In the genomic region with DNA sequence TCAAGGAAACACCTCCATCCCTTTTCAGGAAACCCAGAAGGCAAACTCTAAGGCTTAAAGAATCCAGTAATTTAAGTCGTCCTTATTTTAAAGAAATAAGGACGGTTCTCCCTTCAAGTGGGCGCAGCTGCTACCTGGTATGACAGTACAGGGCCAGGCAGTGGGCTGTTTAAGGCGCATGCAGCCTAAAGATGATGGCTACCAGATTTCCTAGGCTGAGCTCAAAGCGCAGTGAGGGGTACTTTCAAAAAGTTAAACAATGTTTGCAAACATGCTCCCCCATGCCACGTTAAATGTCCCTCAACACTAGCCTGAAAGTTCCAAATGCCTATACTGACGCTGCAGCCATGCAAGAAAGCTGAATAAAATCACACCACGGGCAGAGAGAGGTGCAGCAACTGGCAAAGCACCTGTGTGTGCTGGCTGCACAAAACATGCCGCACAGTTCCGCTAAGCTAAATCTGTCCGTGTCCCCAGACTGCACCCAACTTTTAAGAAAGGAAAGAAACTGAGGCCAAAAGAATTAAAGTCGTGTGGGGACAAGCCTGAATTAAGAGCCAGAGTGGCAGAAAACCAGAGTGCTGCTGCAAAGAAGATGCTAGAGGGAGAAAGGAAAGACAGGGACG, we compare ENCODE assay signal across 8 cellular contexts. TPM values are rescaled to one million over a fixed set of nuclear protein-coding genes. Genes with fewer than 3 reads are reported as not detected.
A peak's percentile ranks its signal among the peaks of the same experiment; 100 is the strongest.
DNase-seq lines count a peak whose midpoint lies in the region; ATAC-seq and TF ChIP-seq lines count a peak whose summit lies in the region.

No MANE protein-coding gene starts in this region.

- peaks cover 14% of the 10 kb centered on the region for H3K36me3 Mint-ChIP-seq in central memory CD8-positive, alpha-beta T cell (ENCODE audit: insufficient read depth)

- H3K9me2 ChIP-seq in PC-9 (ENCODE audit: insufficient read depth), result no peaks in the 10 kb centered on the region

- CTCF ChIA-PET in PC-9 (lab: Charles Lee), result no interaction called here

- H3K9me3 Mint-ChIP-seq in central memory CD8-positive, alpha-beta T cell, result no peaks in the 10 kb centered on the region

- TF ChIP-seq RAD21 in liver (IDR thresholded peaks at IDR 0.05), result no peak

- peak; percentile 35 for ATAC-seq in HG02885 (IDR thresholded peaks at IDR 0.05; ENCODE audit: poor library complexity, unreplicated experiment)
- peak; percentile 55 for ATAC-seq in central memory CD8-positive, alpha-beta T cell (replicated peaks; ENCODE audit: extremely low read depth, poor library complexity, severe bottlenecking)

- H3K9me3 ChIP-seq in PC-9 (ENCODE audit: insufficient read depth, low read depth) (no peaks in the 10 kb centered on the region), liver (ENCODE audit: control insufficient read depth in 4 of 4, low read length in 3 of 4) (no peaks in the 10 kb centered on the region)

- 3% methylated on average over 13 of the region's 13 CpGs for WGBS in liver

- H3K4me1 Mint-ChIP-seq in central memory CD8-positive, alpha-beta T cell, result peaks cover 42% of the 10 kb centered on the region

- POLR2A ChIA-PET in PC-9 (lab: Charles Lee; ENCODE audit: unreplicated experiment), result no interaction called here

- H3K4me3 ChIP-seq in PC-9, result peak overlapping the region; percentile 85
- H3K4me3 ChIP-seq in liver (ENCODE audit: low read depth in 1 of 3, low read length in 3 of 3), result peak overlapping the region; percentile 46 to 98 (median 75)

- H3K36me3 ChIP-seq in PC-9 (ENCODE audit: low read depth), result no peaks in the 10 kb centered on the region
- H3K36me3 ChIP-seq in liver (ENCODE audit: control insufficient read depth in 4 of 4, insufficient read depth in 3 of 4, low read depth in 1 of 4, low read length in 3 of 4), result no peaks in the 10 kb centered on the region

- peak overlapping the region; percentile 91 for H3K4me3 Mint-ChIP-seq in central memory CD8-positive, alpha-beta T cell

- BruUV-seq in PC-9 (replicated peaks; lab: Mats Ljungman, UMichigan), result no TSS peak

- H3K27me3 Mint-ChIP-seq in central memory CD8-positive, alpha-beta T cell, result no peaks in the 10 kb centered on the region

- DNase-seq in stimulated activated CD4-positive, alpha-beta T cell treated with anti-CD3 and anti-CD28 coated beads, Interleukin-2, amount 100 ng/mL, for 4 hours (ENCODE audit: low read depth), result peak; percentile 2
- DNase-seq in stimulated activated CD4-positive, alpha-beta T cell treated with anti-CD3 and anti-CD28 coated beads, Interleukin-4, amount 100 ng/mL, for 1 hour, result no peak
- DNase-seq in PC-9, result no peak
- no peak for DNase-seq in central memory CD8-positive, alpha-beta T cell (ENCODE audit: low spot score in 2 of 2)
- DNase-seq in islet precursor cell, result no peak

- H2AFZ ChIP-seq in PC-9, result peak overlapping the region; percentile 82

- H3K27me3 ChIP-seq in PC-9 (ENCODE audit: insufficient read depth, low read depth) (no peaks in the 10 kb centered on the region), liver (ENCODE audit: control insufficient read depth in 4 of 4, insufficient read depth in 4 of 4, low read length in 3 of 4) (no peaks in the 10 kb centered on the region)

- H3K27ac Mint-ChIP-seq in central memory CD8-positive, alpha-beta T cell (ENCODE audit: low read depth), result peak overlapping the region; percentile 94

- 0 out of 2 replicates have a peak, but pooled peaks cover 8% of the 10 kb centered on the region for H3K79me2 ChIP-seq in PC-9 (ENCODE audit: low read depth)

- peak overlapping the region; percentile 78 to 91 for H3K9ac ChIP-seq in liver (ENCODE audit: low read depth in 1 of 2, low read length in 2 of 2)

- H3K4me2 ChIP-seq in PC-9, result peak overlapping the region; percentile 83

- intact Hi-C loops in PC-9 (cut with micrococcal nuclease; ENCODE audit: unreplicated experiment), result loop anchor here (1.0 to 5.0 kb wide), 2 partner anchors 24 to 232 kb away; a partner anchor contains a TSS

- no peaks in the 10 kb centered on the region for H4K20me1 ChIP-seq in PC-9 (ENCODE audit: insufficient read depth)

- H3K27ac ChIP-seq in PC-9 (no peak overlapping the region), liver (ENCODE audit: low read depth in 1 of 2, low read length in 2 of 2) (peak overlapping the region; percentile 82 to 84), temporal lobe (ENCODE audit: low read depth, low read length) (peak overlapping the region; percentile 91)

- H3K4me1 ChIP-seq in PC-9 (replicated peaks; ENCODE audit: insufficient read depth) (peaks cover 9% of the 10 kb centered on the region), liver (ENCODE audit: control insufficient read depth in 4 of 4, insufficient read depth in 4 of 4, low read length in 3 of 4) (peaks cover 0 to 44% (median 27%) of the 10 kb centered on the region in 4 donors)

- H3F3A ChIP-seq in PC-9 (ENCODE audit: insufficient read depth, low read depth), result no peaks in the 10 kb centered on the region

- TF ChIP-seq CTCF in PC-9 (conservative IDR thresholded peaks at IDR 0.05) (no peak), liver (IDR thresholded peaks at IDR 0.05; ENCODE audit: low read depth, low read length, missing input control) (no peak)

TF ChIP-seq in liver, 16 proteins besides CTCF, POLR2A, EP300 and RAD21:
- TF ChIP-seq, protein P1, sequence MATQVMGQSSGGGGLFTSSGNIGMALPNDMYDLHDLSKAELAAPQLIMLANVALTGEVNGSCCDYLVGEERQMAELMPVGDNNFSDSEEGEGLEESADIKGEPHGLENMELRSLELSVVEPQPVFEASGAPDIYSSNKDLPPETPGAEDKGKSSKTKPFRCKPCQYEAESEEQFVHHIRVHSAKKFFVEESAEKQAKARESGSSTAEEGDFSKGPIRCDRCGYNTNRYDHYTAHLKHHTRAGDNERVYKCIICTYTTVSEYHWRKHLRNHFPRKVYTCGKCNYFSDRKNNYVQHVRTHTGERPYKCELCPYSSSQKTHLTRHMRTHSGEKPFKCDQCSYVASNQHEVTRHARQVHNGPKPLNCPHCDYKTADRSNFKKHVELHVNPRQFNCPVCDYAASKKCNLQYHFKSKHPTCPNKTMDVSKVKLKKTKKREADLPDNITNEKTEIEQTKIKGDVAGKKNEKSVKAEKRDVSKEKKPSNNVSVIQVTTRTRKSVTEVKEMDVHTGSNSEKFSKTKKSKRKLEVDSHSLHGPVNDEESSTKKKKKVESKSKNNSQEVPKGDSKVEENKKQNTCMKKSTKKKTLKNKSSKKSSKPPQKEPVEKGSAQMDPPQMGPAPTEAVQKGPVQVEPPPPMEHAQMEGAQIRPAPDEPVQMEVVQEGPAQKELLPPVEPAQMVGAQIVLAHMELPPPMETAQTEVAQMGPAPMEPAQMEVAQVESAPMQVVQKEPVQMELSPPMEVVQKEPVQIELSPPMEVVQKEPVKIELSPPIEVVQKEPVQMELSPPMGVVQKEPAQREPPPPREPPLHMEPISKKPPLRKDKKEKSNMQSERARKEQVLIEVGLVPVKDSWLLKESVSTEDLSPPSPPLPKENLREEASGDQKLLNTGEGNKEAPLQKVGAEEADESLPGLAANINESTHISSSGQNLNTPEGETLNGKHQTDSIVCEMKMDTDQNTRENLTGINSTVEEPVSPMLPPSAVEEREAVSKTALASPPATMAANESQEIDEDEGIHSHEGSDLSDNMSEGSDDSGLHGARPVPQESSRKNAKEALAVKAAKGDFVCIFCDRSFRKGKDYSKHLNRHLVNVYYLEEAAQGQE (IDR thresholded peaks at IDR 0.05), result no peak
- TF ChIP-seq, protein P2, sequence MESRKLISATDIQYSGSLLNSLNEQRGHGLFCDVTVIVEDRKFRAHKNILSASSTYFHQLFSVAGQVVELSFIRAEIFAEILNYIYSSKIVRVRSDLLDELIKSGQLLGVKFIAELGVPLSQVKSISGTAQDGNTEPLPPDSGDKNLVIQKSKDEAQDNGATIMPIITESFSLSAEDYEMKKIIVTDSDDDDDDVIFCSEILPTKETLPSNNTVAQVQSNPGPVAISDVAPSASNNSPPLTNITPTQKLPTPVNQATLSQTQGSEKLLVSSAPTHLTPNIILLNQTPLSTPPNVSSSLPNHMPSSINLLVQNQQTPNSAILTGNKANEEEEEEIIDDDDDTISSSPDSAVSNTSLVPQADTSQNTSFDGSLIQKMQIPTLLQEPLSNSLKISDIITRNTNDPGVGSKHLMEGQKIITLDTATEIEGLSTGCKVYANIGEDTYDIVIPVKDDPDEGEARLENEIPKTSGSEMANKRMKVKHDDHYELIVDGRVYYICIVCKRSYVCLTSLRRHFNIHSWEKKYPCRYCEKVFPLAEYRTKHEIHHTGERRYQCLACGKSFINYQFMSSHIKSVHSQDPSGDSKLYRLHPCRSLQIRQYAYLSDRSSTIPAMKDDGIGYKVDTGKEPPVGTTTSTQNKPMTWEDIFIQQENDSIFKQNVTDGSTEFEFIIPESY (IDR thresholded peaks at IDR 0.05), result no peak
- TF ChIP-seq YY1 (IDR thresholded peaks at IDR 0.05) (no peak), FOXA2 (IDR thresholded peaks at IDR 0.05) (no peak), JUND (IDR thresholded peaks at IDR 0.05) (no peak), FOXA1 (IDR thresholded peaks at IDR 0.05) (no peak), TAF1 (conservative IDR thresholded peaks at IDR 0.05) (no peak), RXRA (IDR thresholded peaks at IDR 0.05) (no peak), HNF4G (IDR thresholded peaks at IDR 0.05) (no peak), NR2F2 (IDR thresholded peaks at IDR 0.05) (no peak), GABPA (IDR thresholded peaks at IDR 0.05 in 1 of 2, conservative IDR thresholded peaks at IDR 0.05 in 1 of 2) (no peak), SP1 (IDR thresholded peaks at IDR 0.05) (no peak), EGR1 (IDR thresholded peaks at IDR 0.05; ENCODE audit: low read depth in 2 of 2) (no peak), HNF4A (conservative IDR thresholded peaks at IDR 0.05) (no peak)
- TF ChIP-seq, protein P3, sequence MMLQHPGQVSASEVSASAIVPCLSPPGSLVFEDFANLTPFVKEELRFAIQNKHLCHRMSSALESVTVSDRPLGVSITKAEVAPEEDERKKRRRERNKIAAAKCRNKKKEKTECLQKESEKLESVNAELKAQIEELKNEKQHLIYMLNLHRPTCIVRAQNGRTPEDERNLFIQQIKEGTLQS (IDR thresholded peaks at IDR 0.05), result no peak
- TF ChIP-seq, protein P4, sequence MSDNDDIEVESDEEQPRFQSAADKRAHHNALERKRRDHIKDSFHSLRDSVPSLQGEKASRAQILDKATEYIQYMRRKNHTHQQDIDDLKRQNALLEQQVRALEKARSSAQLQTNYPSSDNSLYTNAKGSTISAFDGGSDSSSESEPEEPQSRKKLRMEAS (IDR thresholded peaks at IDR 0.05), result no peak

RNA-seq across cellular contexts. Expression of a gene that starts 0.6 kb away (rescaled TPM):
- total RNA-seq in PC-9 (2021) (14.7 and 17.4 TPM in 2 replicates), liver (10 to 100 TPM; 20.2 to 36.3 TPM), temporal lobe (18.9 TPM)
- 10 to 100 TPM; 29.3 to 65.2 TPM for polyA plus RNA-seq in liver

RNA-seq across cellular contexts. Expression of a gene that starts 24.3 kb away (rescaled TPM):
- total RNA-seq in PC-9 (2021) (7.1 and 9.5 TPM in 2 replicates), liver (10 to 100 TPM in 1 of 2 donors, 1 to 10 TPM in 1; 9.1 to 11.9 TPM), temporal lobe (16.5 TPM)
- 10 to 100 TPM; 12.9 to 13.2 TPM for polyA plus RNA-seq in liver
